In the genomic region with DNA sequence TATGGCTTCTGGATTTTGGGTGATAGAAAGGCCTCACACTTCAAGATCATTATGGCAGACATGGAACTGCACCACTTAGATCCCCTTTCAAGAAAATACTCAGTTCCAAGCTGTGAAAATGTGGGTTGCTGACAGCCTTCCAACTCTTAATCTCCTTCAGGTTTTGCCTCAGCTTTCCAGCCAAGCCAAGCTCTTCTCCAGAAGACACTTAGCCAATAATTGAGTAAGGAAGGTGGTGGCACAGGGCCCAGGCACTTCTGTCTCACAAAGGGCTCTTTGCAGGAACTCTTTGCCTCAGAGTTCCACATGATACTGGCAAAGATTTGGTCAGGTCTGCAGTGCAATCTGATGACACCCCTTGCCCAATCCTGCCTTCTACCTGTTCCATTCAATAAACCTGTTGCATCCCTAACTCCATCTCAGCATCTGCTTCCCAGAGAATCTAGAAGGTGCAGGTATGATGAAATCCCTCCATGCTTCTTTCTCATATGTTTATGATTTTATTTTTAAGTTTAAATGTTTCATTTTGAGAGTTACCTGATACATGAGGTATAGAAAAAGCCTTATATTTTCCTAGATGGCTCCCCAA, we compare ENCODE assay signal across 23 cellular contexts. TPM values are rescaled to one million over a fixed set of nuclear protein-coding genes. Genes with fewer than 3 reads are reported as not detected.
DNase-seq lines count a peak whose midpoint lies in the region; ATAC-seq and TF ChIP-seq lines count a peak whose summit lies in the region.
"Had no signal": no experiment of that assay in that cellular context is flagged by ENCODE, and none has a peak within 500 bp of the region (broad histone marks: within the 10 kb centered on the region; RNA-seq: fewer than 3 reads in every experiment).

No MANE protein-coding gene starts in this region.

- H3K4me2 ChIP-seq in PC-3 (ENCODE audit: low read length) (no peak overlapping the region), OCI-LY7 (ENCODE audit: low read length) (no peak overlapping the region)

- H3F3A ChIP-seq in PC-3 (ENCODE audit: low read length, unreplicated experiment), result peaks cover 7% of the 10 kb centered on the region

- no peak overlapping the region for H3K9ac ChIP-seq in PC-3 (ENCODE audit: low read length)

- H3K4me1 ChIP-seq in PC-3 (ENCODE audit: insufficient read depth, low read length) (peaks cover 27% of the 10 kb centered on the region), OCI-LY7 (ENCODE audit: insufficient read depth, low read length, poor library complexity, severe bottlenecking) (no peaks in the 10 kb centered on the region)

- BruUV-seq in PC-3 (replicated peaks; lab: Mats Ljungman, UMichigan) (no TSS peak), OCI-LY7 (replicated peaks; lab: Mats Ljungman, UMichigan) (no TSS peak)

- POLR2A ChIA-PET in PC-3 (lab: Charles Lee; ENCODE audit: unreplicated experiment), result interaction anchor here (0.7 kb wide), 1 partner anchor 30 kb away, joined by 6 read pairs; no protein-coding TSS in a partner anchor
- POLR2A ChIA-PET in OCI-LY7 (lab: Charles Lee), result no interaction called here

- peaks cover 50% of the 10 kb centered on the region for H3K36me3 ChIP-seq in PC-3 (ENCODE audit: low read depth, low read length)
- peaks cover 5% of the 10 kb centered on the region; the same call in 1 of the 2 replicates for H3K36me3 ChIP-seq in OCI-LY7 (ENCODE audit: insufficient read depth, low read length)

- H3K27ac ChIP-seq in PC-3 (ENCODE audit: low read length) (peak overlapping the region; percentile 34), OCI-LY7 (ENCODE audit: low read depth, low read length, poor library complexity, severe bottlenecking) (no peak overlapping the region)
- H3K27ac ChIP-seq: coronary artery had no signal

- H2AFZ ChIP-seq in PC-3 (ENCODE audit: low read length), result no peak overlapping the region
- no peak overlapping the region for H2AFZ ChIP-seq in OCI-LY7 (ENCODE audit: low read length)

- H3K27me3 ChIP-seq in PC-3 (ENCODE audit: low read length), result no peaks in the 10 kb centered on the region

- H3K79me2 ChIP-seq in PC-3 (ENCODE audit: low read length) (no peaks in the 10 kb centered on the region), OCI-LY7 (ENCODE audit: insufficient read depth, low read depth, low read length) (no peaks in the 10 kb centered on the region)

- no peaks in the 10 kb centered on the region for H3K9me3 ChIP-seq in PC-3 (ENCODE audit: low read length)
- no peaks in the 10 kb centered on the region for H3K9me3 ChIP-seq in OCI-LY7 (ENCODE audit: low read length)

- CTCF ChIA-PET in PC-3 (lab: Charles Lee) (no interaction called here), OCI-LY7 (lab: Charles Lee; ENCODE audit: unreplicated experiment) (no interaction called here)

- H3K36me3 Mint-ChIP-seq in activated naive CD8-positive, alpha-beta T cell treated with anti-CD3 and anti-CD28 coated beads, Interleukin-2, amount 50 U/mL, for 24 hours (ENCODE audit: low read depth), result peaks cover 22% of the 10 kb centered on the region

- peaks cover 15% of the 10 kb centered on the region for H3K4me1 Mint-ChIP-seq in activated naive CD8-positive, alpha-beta T cell treated with anti-CD3 and anti-CD28 coated beads, Interleukin-2, amount 50 U/mL, for 24 hours
- H3K4me1 Mint-ChIP-seq: activated CD8-positive, alpha-beta memory T cell treated with anti-CD3 and anti-CD28 coated beads, Interleukin-2, amount 10 ng/mL, durations not matched to agents 7 days and 5 days; naive thymus-derived CD4-positive, alpha-beta T cell had no signal

- H3K4me3 Mint-ChIP-seq in activated naive CD8-positive, alpha-beta T cell treated with anti-CD3 and anti-CD28 coated beads, Interleukin-2, amount 50 U/mL, for 24 hours, result no peak overlapping the region
- H3K4me3 Mint-ChIP-seq: activated CD8-positive, alpha-beta memory T cell treated with anti-CD3 and anti-CD28 coated beads, Interleukin-2, amount 10 ng/mL, durations not matched to agents 7 days and 5 days; immature natural killer cell; naive thymus-derived CD4-positive, alpha-beta T cell had no signal

- H3K9me2 ChIP-seq in PC-3 (replicated peaks; ENCODE audit: low read length) (no peaks in the 10 kb centered on the region), OCI-LY7 (ENCODE audit: insufficient read depth, low read length) (no peaks in the 10 kb centered on the region)

- no peaks in the 10 kb centered on the region for H3K9me3 Mint-ChIP-seq in activated naive CD8-positive, alpha-beta T cell treated with anti-CD3 and anti-CD28 coated beads, Interleukin-2, amount 50 U/mL, for 24 hours
- H3K9me3 Mint-ChIP-seq: immature natural killer cell had no signal

- peak; percentile 2; the same call in 1 of the 2 replicates for ATAC-seq in PC-3
- ATAC-seq in activated naive CD8-positive, alpha-beta T cell treated with anti-CD3 and anti-CD28 coated beads, Interleukin-2, amount 50 U/mL, for 24 hours, result no peak
- ATAC-seq: activated CD8-positive, alpha-beta memory T cell treated with anti-CD3 and anti-CD28 coated beads, Interleukin-2, amount 10 ng/mL, durations not matched to agents 7 days and 5 days; esophagus mucosa; naive thymus-derived CD4-positive, alpha-beta T cell had no signal

- H3K27me3 Mint-ChIP-seq in activated naive CD8-positive, alpha-beta T cell treated with anti-CD3 and anti-CD28 coated beads, Interleukin-2, amount 50 U/mL, for 24 hours, result no peaks in the 10 kb centered on the region
- H3K27me3 Mint-ChIP-seq: activated CD8-positive, alpha-beta memory T cell treated with anti-CD3 and anti-CD28 coated beads, Interleukin-2, amount 10 ng/mL, durations not matched to agents 7 days and 5 days; naive thymus-derived CD4-positive, alpha-beta T cell had no signal

- peak; percentile 16 for DNase-seq in GM04504 (ENCODE audit: low read depth)
- DNase-seq in PC-3, result no peak
- DNase-seq in fibroblast of the aortic adventitia (ENCODE audit: low read depth), result peak; percentile 63
- DNase-seq in pons (ENCODE audit: low spot score), result peak; percentile 20
- no peak for DNase-seq in NCI-H2171 treated with DMSO at 0.1 percent for 48 hours (lab: John Stamatoyannopoulos, UW)
- DNase-seq in activated naive CD8-positive, alpha-beta T cell treated with anti-CD3 and anti-CD28 coated beads, Interleukin-2, amount 50 U/mL, for 24 hours, result no peak
- no peak for DNase-seq in GM03348 (ENCODE audit: low spot score)
- no peak for DNase-seq in OCI-LY7 (ENCODE audit: low spot score)
- DNase-seq: activated CD8-positive, alpha-beta memory T cell treated with anti-CD3 and anti-CD28 coated beads, Interleukin-2, amount 10 ng/mL, durations not matched to agents 7 days and 5 days; activated naive CD4-positive, alpha-beta T cell treated with anti-CD3 and anti-CD28 coated beads, Interleukin-2, amount 50 U/mL, for 16 hours; amygdala; effector memory CD4-positive, alpha-beta T cell; immature natural killer cell; midbrain; MV-4-11; naive thymus-derived CD4-positive, alpha-beta T cell; NCI-H146; NCI-H524; stimulated activated CD4-positive, alpha-beta T cell treated with anti-CD3 and anti-CD28 coated beads, Interleukin-2, amount 100 ng/mL, for 24 hours; T1000; trophoblast cell had no signal

- intact Hi-C loops in PC-3 (cut with micrococcal nuclease), result no loop called here
- intact Hi-C loops in OCI-LY7 (cut with micrococcal nuclease; ENCODE audit: unreplicated experiment), result no loop called here

- H3K27ac Mint-ChIP-seq in activated naive CD8-positive, alpha-beta T cell treated with anti-CD3 and anti-CD28 coated beads, Interleukin-2, amount 50 U/mL, for 24 hours, result no peak overlapping the region
- H3K27ac Mint-ChIP-seq: activated CD8-positive, alpha-beta memory T cell treated with anti-CD3 and anti-CD28 coated beads, Interleukin-2, amount 10 ng/mL, durations not matched to agents 7 days and 5 days; immature natural killer cell; naive thymus-derived CD4-positive, alpha-beta T cell had no signal

- no peak overlapping the region for H3K4me3 ChIP-seq in PC-3 (ENCODE audit: low read length)
- H3K4me3 ChIP-seq in fibroblast of the aortic adventitia (ENCODE audit: low read depth, low read length), result no peak overlapping the region
- no peak overlapping the region for H3K4me3 ChIP-seq in OCI-LY7 (ENCODE audit: low read depth, low read length, poor library complexity, severe bottlenecking)
- H3K4me3 ChIP-seq: coronary artery had no signal

- TF ChIP-seq CTCF in PC-3 (conservative IDR thresholded peaks at IDR 0.05; ENCODE audit: low read depth, low read length) (no peak), fibroblast of the aortic adventitia (IDR thresholded peaks at IDR 0.05; ENCODE audit: insufficient read depth, low read length) (no peak), OCI-LY7 (conservative IDR thresholded peaks at IDR 0.05; ENCODE audit: low read length) (no peak)

- H4K20me1 ChIP-seq in PC-3 (ENCODE audit: low read length) (no peaks in the 10 kb centered on the region), OCI-LY7 (ENCODE audit: insufficient read depth, low read length) (no peaks in the 10 kb centered on the region)

RNA-seq across cellular contexts. Expression of gene ANXA5, which starts 30.6 kb away (rescaled TPM):
- total RNA-seq in PC-3 (2014; rRNA removed) (271 and 280 TPM in 2 replicates), fibroblast of the aortic adventitia (ENCODE audit: low replicate concordance) (496 and 1,355 TPM in 2 replicates), OCI-LY7 (2022) (39.2 and 40.1 TPM in 2 replicates)
- total RNA-seq in OCI-LY7 (2014; rRNA removed; shearing (Covaris generic)), result 28.9 and 38.3 TPM in 2 replicates

Comparison
In these comparisons a context has a peak if more than half of its experiments do, and no peak if none do; other contexts are left out.
1. DNase-seq: peak in GM04504 (single experiment), fibroblast of the aortic adventitia (single experiment) and pons (single experiment); none in PC-3 (single experiment), NCI-H2171 treated with DMSO at 0.1 percent for 48 hours (single experiment), activated naive CD8-positive, alpha-beta T cell treated with anti-CD3 and anti-CD28 coated beads, Interleukin-2, amount 50 U/mL, for 24 hours (single experiment), GM03348 (single experiment) and OCI-LY7 (single experiment).